Comparison of ENCODE assay signal across 8 cellular contexts in genomic region chr15:90191795-90192494, GRCh38. TPM values are rescaled to one million over a fixed set of nuclear protein-coding genes. Genes with fewer than 3 reads are reported as not detected.
A peak's percentile ranks its signal among the peaks of the same experiment; 100 is the strongest.
DNase-seq lines count a peak whose midpoint lies in the region; ATAC-seq and TF ChIP-seq lines count a peak whose summit lies in the region.

No MANE protein-coding gene starts in this region.

- no peaks in the 10 kb centered on the region for H3K27me3 ChIP-seq in rectal smooth muscle tissue (ENCODE audit: control insufficient read depth, insufficient read depth, low read length)

- no peaks in the 10 kb centered on the region for H3K36me3 Mint-ChIP-seq in activated T-cell treated with anti-CD3 and anti-CD28 coated beads, Interleukin-2, amount 50 U/mL, for 72 hours (ENCODE audit: insufficient read depth in 2 of 2)

- no peak overlapping the region for H3K9ac ChIP-seq in rectal smooth muscle tissue (ENCODE audit: low read length)

- no peak overlapping the region for H3K27ac Mint-ChIP-seq in activated T-cell treated with anti-CD3 and anti-CD28 coated beads, Interleukin-2, amount 50 U/mL, for 72 hours

- peaks cover 32% of the 10 kb centered on the region for H3K4me1 ChIP-seq in rectal smooth muscle tissue (ENCODE audit: control insufficient read depth, insufficient read depth, low read length)

- H3K4me3 Mint-ChIP-seq in activated T-cell treated with anti-CD3 and anti-CD28 coated beads, Interleukin-2, amount 50 U/mL, for 72 hours: peak overlapping the region; percentile 29 to 65

- peaks cover 2% of the 10 kb centered on the region for H3K36me3 ChIP-seq in rectal smooth muscle tissue (ENCODE audit: control insufficient read depth, insufficient read depth, low read length)

- H3K4me3 ChIP-seq in AG10803 (ENCODE audit: low read length): no peak overlapping the region
- peak overlapping the region; percentile 5 for H3K4me3 ChIP-seq in rectal smooth muscle tissue (ENCODE audit: low read length)

- DNase-seq in AG10803 (ENCODE audit: low read depth): peak; percentile 12
- peak; percentile 72 for DNase-seq in NCI-H446 treated with DMSO at 0.1 percent for 48 hours (lab: John Stamatoyannopoulos, UW)
- DNase-seq in activated T-cell treated with anti-CD3 and anti-CD28 coated beads, Interleukin-2, amount 50 U/mL, for 72 hours: peak; percentile 42 to 45
- peak; percentile 87 for DNase-seq in Right ventricle myocardium superior
- no peak for DNase-seq in GM19238 (ENCODE audit: insufficient read length, low spot score)

- peaks cover 31% of the 10 kb centered on the region for H3K4me1 Mint-ChIP-seq in activated T-cell treated with anti-CD3 and anti-CD28 coated beads, Interleukin-2, amount 50 U/mL, for 72 hours (ENCODE audit: low read depth)

- peak; percentile 79 for ATAC-seq in GM18868 (IDR thresholded peaks at IDR 0.05; ENCODE audit: unreplicated experiment)
- ATAC-seq in HG03280 (IDR thresholded peaks at IDR 0.05; ENCODE audit: unreplicated experiment): peak; percentile 64
- peak; percentile 70 to 76 for ATAC-seq in activated T-cell treated with anti-CD3 and anti-CD28 coated beads, Interleukin-2, amount 50 U/mL, for 72 hours (replicated peaks in 1 of 2)
- ATAC-seq in Right ventricle myocardium superior (ENCODE audit: poor library complexity): peak; percentile 89

- intact Hi-C loops in Right ventricle myocardium superior (cut with DNase I): no loop called here

- no peaks in the 10 kb centered on the region for H3K27me3 Mint-ChIP-seq in activated T-cell treated with anti-CD3 and anti-CD28 coated beads, Interleukin-2, amount 50 U/mL, for 72 hours (ENCODE audit: low read depth)

- peak overlapping the region; percentile 94 for H3K27ac ChIP-seq in rectal smooth muscle tissue (ENCODE audit: low read depth, low read length)

- no peak for TF ChIP-seq CTCF in AG10803 (conservative IDR thresholded peaks at IDR 0.05; ENCODE audit: low read length)

- no peaks in the 10 kb centered on the region for H3K9me3 Mint-ChIP-seq in activated T-cell treated with anti-CD3 and anti-CD28 coated beads, Interleukin-2, amount 50 U/mL, for 72 hours

RNA-seq across cellular contexts. Expression of gene SEMA4B, which starts 9.2 kb away (rescaled TPM):
- total RNA-seq in activated T-cell treated with anti-CD3 and anti-CD28 coated beads, Interleukin-2, amount 50 U/mL, for 72 hours: 10 to 100 TPM; 14.2 to 15.5 TPM
- 24.6 TPM for total RNA-seq in Right ventricle myocardium superior

RNA-seq across cellular contexts. Expression of gene CIB1, which starts 41.8 kb away (rescaled TPM):
- 100 to 1,000 TPM; 135 to 136 TPM for total RNA-seq in activated T-cell treated with anti-CD3 and anti-CD28 coated beads, Interleukin-2, amount 50 U/mL, for 72 hours
- total RNA-seq in Right ventricle myocardium superior: 71.6 TPM

RNA-seq across cellular contexts. Expression of gene GDPGP1, which starts 42.1 kb away (rescaled TPM):
- 1 to 10 TPM; 5.8 to 7.0 TPM for total RNA-seq in activated T-cell treated with anti-CD3 and anti-CD28 coated beads, Interleukin-2, amount 50 U/mL, for 72 hours
- 9.1 TPM for total RNA-seq in Right ventricle myocardium superior

RNA-seq across cellular contexts. Expression of gene TTLL13, which starts 57.4 kb away (rescaled TPM):
- 1 to 10 TPM in 1 of 2 donors, under 1 TPM in 1; 0.24 to 1.9 TPM for total RNA-seq in activated T-cell treated with anti-CD3 and anti-CD28 coated beads, Interleukin-2, amount 50 U/mL, for 72 hours
- total RNA-seq in Right ventricle myocardium superior: not detected
